1 cellular context compared by ENCODE assay signal in genomic region chr3:185328324-185329004, GRCh38.
A peak's percentile ranks its signal among the peaks of the same experiment; 100 is the strongest.
TF ChIP-seq lines count a peak whose summit lies in the region.

No MANE protein-coding gene starts in this region.

TF ChIP-seq in HepG2, 621 proteins besides CTCF, POLR2A, EP300 and RAD21 (continued from another document and continues in another):
- TF ChIP-seq, protein P1, sequence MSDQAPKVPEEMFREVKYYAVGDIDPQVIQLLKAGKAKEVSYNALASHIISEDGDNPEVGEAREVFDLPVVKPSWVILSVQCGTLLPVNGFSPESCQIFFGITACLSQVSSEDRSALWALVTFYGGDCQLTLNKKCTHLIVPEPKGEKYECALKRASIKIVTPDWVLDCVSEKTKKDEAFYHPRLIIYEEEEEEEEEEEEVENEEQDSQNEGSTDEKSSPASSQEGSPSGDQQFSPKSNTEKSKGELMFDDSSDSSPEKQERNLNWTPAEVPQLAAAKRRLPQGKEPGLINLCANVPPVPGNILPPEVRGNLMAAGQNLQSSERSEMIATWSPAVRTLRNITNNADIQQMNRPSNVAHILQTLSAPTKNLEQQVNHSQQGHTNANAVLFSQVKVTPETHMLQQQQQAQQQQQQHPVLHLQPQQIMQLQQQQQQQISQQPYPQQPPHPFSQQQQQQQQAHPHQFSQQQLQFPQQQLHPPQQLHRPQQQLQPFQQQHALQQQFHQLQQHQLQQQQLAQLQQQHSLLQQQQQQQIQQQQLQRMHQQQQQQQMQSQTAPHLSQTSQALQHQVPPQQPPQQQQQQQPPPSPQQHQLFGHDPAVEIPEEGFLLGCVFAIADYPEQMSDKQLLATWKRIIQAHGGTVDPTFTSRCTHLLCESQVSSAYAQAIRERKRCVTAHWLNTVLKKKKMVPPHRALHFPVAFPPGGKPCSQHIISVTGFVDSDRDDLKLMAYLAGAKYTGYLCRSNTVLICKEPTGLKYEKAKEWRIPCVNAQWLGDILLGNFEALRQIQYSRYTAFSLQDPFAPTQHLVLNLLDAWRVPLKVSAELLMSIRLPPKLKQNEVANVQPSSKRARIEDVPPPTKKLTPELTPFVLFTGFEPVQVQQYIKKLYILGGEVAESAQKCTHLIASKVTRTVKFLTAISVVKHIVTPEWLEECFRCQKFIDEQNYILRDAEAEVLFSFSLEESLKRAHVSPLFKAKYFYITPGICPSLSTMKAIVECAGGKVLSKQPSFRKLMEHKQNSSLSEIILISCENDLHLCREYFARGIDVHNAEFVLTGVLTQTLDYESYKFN (CRISPR knock-in tag; conservative IDR thresholded peaks at IDR 0.05): peak; percentile 85
- peak; percentile 63; the same call in 1 of the 2 replicates for TF ChIP-seq FOXO1 (CRISPR knock-in tag; IDR thresholded peaks at IDR 0.05)
- peak; percentile 51 for TF ChIP-seq ZNF335 (CRISPR knock-in tag; IDR thresholded peaks at IDR 0.05)
- peak; percentile 58; the same call in 1 of the 2 replicates for TF ChIP-seq TBX2 (CRISPR knock-in tag; IDR thresholded peaks at IDR 0.05; ENCODE audit: borderline replicate concordance)
- TF ChIP-seq ATF1 (CRISPR knock-in tag; IDR thresholded peaks at IDR 0.05): no peak
- no peak for TF ChIP-seq ZNF367 (CRISPR knock-in tag; IDR thresholded peaks at IDR 0.05; ENCODE audit: borderline replicate concordance)
- no peak for TF ChIP-seq GLI4 (CRISPR knock-in tag; IDR thresholded peaks at IDR 0.05; ENCODE audit: borderline replicate concordance)
- TF ChIP-seq HDAC2 (CRISPR knock-in tag; IDR thresholded peaks at IDR 0.05): peak; percentile 68; the same call in 1 of the 2 replicates
- TF ChIP-seq, protein P2, sequence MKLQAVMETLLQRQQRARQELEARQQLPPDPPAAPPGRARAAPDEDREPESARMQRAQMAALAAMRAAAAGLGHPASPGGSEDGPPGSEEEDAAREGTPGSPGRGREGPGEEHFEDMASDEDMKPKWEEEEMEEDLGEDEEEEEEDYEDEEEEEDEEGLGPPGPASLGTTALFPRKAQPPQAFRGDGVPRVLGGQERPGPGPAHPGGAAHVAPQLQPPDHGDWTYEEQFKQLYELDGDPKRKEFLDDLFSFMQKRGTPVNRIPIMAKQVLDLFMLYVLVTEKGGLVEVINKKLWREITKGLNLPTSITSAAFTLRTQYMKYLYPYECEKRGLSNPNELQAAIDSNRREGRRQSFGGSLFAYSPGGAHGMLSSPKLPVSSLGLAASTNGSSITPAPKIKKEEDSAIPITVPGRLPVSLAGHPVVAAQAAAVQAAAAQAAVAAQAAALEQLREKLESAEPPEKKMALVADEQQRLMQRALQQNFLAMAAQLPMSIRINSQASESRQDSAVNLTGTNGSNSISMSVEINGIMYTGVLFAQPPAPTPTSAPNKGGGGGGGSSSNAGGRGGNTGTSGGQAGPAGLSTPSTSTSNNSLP (IDR thresholded peaks at IDR 0.05; ENCODE audit: low read depth, low read length): peak; percentile 72
- peak; percentile 93 for TF ChIP-seq DRAP1 (CRISPR knock-in tag; IDR thresholded peaks at IDR 0.05)
- TF ChIP-seq NONO (IDR thresholded peaks at IDR 0.05): no peak
- TF ChIP-seq NONO (CRISPR knock-in tag; conservative IDR thresholded peaks at IDR 0.05): 0 out of 2 replicates have a peak, but pooled peaks have one; percentile 29
- TF ChIP-seq, protein P3, sequence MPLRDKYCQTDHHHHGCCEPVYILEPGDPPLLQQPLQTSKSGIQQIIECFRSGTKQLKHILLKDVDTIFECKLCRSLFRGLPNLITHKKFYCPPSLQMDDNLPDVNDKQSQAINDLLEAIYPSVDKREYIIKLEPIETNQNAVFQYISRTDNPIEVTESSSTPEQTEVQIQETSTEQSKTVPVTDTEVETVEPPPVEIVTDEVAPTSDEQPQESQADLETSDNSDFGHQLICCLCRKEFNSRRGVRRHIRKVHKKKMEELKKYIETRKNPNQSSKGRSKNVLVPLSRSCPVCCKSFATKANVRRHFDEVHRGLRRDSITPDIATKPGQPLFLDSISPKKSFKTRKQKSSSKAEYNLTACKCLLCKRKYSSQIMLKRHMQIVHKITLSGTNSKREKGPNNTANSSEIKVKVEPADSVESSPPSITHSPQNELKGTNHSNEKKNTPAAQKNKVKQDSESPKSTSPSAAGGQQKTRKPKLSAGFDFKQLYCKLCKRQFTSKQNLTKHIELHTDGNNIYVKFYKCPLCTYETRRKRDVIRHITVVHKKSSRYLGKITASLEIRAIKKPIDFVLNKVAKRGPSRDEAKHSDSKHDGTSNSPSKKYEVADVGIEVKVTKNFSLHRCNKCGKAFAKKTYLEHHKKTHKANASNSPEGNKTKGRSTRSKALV (CRISPR knock-in tag; IDR thresholded peaks at IDR 0.05): 0 out of 2 replicates have a peak, but pooled peaks have one; percentile 23
- TF ChIP-seq REPIN1 (CRISPR knock-in tag; IDR thresholded peaks at IDR 0.05; ENCODE audit: borderline replicate concordance, low read depth): peak; percentile 84; the same call in 1 of the 2 replicates
- peak; percentile 61 for TF ChIP-seq CEBPG (CRISPR knock-in tag; IDR thresholded peaks at IDR 0.05)
- TF ChIP-seq POGZ (CRISPR knock-in tag; IDR thresholded peaks at IDR 0.05): peak; percentile 27; the same call in 1 of the 2 replicates
- no peak for TF ChIP-seq ZNF841 (CRISPR knock-in tag; IDR thresholded peaks at IDR 0.05; ENCODE audit: borderline replicate concordance)
- TF ChIP-seq ZBTB34 (CRISPR knock-in tag; IDR thresholded peaks at IDR 0.05): peak; percentile 31; the same call in 1 of the 2 replicates
- TF ChIP-seq, protein P4, sequence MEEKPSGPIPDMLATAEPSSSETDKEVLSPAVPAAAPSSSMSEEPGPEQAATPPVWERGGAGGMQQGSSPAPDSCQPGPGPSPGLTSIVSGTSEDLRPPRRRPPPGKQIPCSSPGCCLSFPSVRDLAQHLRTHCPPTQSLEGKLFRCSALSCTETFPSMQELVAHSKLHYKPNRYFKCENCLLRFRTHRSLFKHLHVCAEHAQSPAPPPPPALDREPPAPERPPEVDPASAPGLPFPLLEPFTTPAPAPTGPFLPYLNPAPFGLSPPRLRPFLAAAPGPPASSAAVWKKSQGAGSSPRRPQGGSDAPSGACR (CRISPR knock-in tag; IDR thresholded peaks at IDR 0.05): peak; percentile 31; the same call in 1 of the 2 replicates
- no peak for TF ChIP-seq ZFP36L2 (CRISPR knock-in tag; IDR thresholded peaks at IDR 0.05)
- no peak for TF ChIP-seq PHF20 (CRISPR knock-in tag; IDR thresholded peaks at IDR 0.05)
- no peak for TF ChIP-seq FOXA1 (IDR thresholded peaks at IDR 0.05)
- peak; percentile 51; the same call in 1 of the 2 replicates for TF ChIP-seq FOXA1 (CRISPR knock-in tag; IDR thresholded peaks at IDR 0.05)
- TF ChIP-seq KIAA2018 (CRISPR knock-in tag; IDR thresholded peaks at IDR 0.05; ENCODE audit: borderline replicate concordance): no peak
- peak; percentile 40; the same call in 1 of the 2 replicates for TF ChIP-seq ZNF644 (CRISPR knock-in tag; IDR thresholded peaks at IDR 0.05; ENCODE audit: low read depth)
- TF ChIP-seq, protein P5, sequence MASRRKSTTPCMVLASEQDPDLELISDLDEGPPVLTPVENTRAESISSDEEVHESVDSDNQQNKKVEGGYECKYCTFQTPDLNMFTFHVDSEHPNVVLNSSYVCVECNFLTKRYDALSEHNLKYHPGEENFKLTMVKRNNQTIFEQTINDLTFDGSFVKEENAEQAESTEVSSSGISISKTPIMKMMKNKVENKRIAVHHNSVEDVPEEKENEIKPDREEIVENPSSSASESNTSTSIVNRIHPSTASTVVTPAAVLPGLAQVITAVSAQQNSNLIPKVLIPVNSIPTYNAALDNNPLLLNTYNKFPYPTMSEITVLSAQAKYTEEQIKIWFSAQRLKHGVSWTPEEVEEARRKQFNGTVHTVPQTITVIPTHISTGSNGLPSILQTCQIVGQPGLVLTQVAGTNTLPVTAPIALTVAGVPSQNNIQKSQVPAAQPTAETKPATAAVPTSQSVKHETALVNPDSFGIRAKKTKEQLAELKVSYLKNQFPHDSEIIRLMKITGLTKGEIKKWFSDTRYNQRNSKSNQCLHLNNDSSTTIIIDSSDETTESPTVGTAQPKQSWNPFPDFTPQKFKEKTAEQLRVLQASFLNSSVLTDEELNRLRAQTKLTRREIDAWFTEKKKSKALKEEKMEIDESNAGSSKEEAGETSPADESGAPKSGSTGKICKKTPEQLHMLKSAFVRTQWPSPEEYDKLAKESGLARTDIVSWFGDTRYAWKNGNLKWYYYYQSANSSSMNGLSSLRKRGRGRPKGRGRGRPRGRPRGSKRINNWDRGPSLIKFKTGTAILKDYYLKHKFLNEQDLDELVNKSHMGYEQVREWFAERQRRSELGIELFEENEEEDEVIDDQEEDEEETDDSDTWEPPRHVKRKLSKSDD (CRISPR knock-in tag; IDR thresholded peaks at IDR 0.05; ENCODE audit: low read depth): no peak
- TF ChIP-seq ZNF891 (CRISPR knock-in tag; IDR thresholded peaks at IDR 0.05): no peak
- peak; percentile 82 for TF ChIP-seq ELF3 (CRISPR knock-in tag; IDR thresholded peaks at IDR 0.05)
- TF ChIP-seq CBFB (CRISPR knock-in tag; IDR thresholded peaks at IDR 0.05): no peak
- TF ChIP-seq YY1 (IDR thresholded peaks at IDR 0.05; ENCODE audit: insufficient read depth, insufficient replicate concordance, low read depth, low read length): no peak
- no peak for TF ChIP-seq ZKSCAN1 (IDR thresholded peaks at IDR 0.05; ENCODE audit: low read length)
